18 cellular contexts compared by ENCODE assay signal in genomic region chr2:112835553-112836535, GRCh38. TPM values are rescaled to one million over a fixed set of nuclear protein-coding genes. Genes with fewer than 3 reads are reported as not detected.
DNase-seq lines count a peak whose midpoint lies in the region; ATAC-seq, FAIRE-seq and TF ChIP-seq lines count a peak whose summit lies in the region.
"Had no signal": no experiment of that assay in that cellular context is flagged by ENCODE, and none has a peak within 500 bp of the region (broad histone marks: within the 10 kb centered on the region; RNA-seq: fewer than 3 reads in every experiment).

No MANE protein-coding gene starts in this region.

- H3K9ac ChIP-seq in smooth muscle cell (ENCODE audit: low read depth): no peak overlapping the region

- H3K36me3 ChIP-seq in SJSA1 (no peaks in the 10 kb centered on the region), smooth muscle cell (ENCODE audit: low read depth) (no peaks in the 10 kb centered on the region)

- no peak for DNase-seq in GM12891 (ENCODE audit: insufficient read length, low spot score)
- DNase-seq in SJSA1 (ENCODE audit: low read depth in 1 of 2, low spot score in 2 of 2): peak in 1 of 2 experiments; percentile 5
- peak; percentile 34 for DNase-seq in fibroblast of mammary gland (ENCODE audit: low read depth)
- no peak for DNase-seq in smooth muscle cell (lab: John Stamatoyannopoulos, UW; ENCODE audit: unreplicated experiment)
- no peak for DNase-seq in stimulated activated CD4-positive, alpha-beta T cell treated with anti-CD3 and anti-CD28 coated beads, Interleukin-2, amount 100 ng/mL, for 48 hours
- no peak for DNase-seq in KG1 (lab: John Stamatoyannopoulos, UW)
- DNase-seq: activated CD8-positive, alpha-beta T cell treated with anti-CD3 and anti-CD28 coated beads, Interleukin-2, amount 10 ng/mL, durations not matched to agents 7 days and 5 days; central memory CD4-positive, alpha-beta T cell; effector memory CD8-positive, alpha-beta T cell; H9; left lung; psoas muscle; stimulated activated CD4-positive, alpha-beta T cell treated with anti-CD3 and anti-CD28 coated beads, Interleukin-12 subunit alpha, Interleukin-12 subunit beta, amount 100 ng/mL, for 4 hours; stimulated activated naive CD8-positive, alpha-beta T cell treated with anti-CD3 and anti-CD28 coated beads, Interleukin-15, Interleukin-2, amounts not matched to agents 100 U/mL and 50 U/mL, for 24 hours had no signal

- TF ChIP-seq CTCF in fibroblast of mammary gland (conservative IDR thresholded peaks at IDR 0.05; ENCODE audit: control insufficient read depth, insufficient read depth, low read depth, low read length) (no peak), smooth muscle cell (IDR thresholded peaks at IDR 0.05; ENCODE audit: borderline replicate concordance, insufficient read depth, poor library complexity, severe bottlenecking) (no peak)

- H3F3A ChIP-seq in smooth muscle cell (ENCODE audit: low read depth): no peaks in the 10 kb centered on the region

- no peaks in the 10 kb centered on the region for H3K9me3 ChIP-seq in SJSA1 (replicated peaks)
- no peaks in the 10 kb centered on the region for H3K9me3 ChIP-seq in smooth muscle cell (replicated peaks; ENCODE audit: low read depth)
- H3K9me3 ChIP-seq: left lung, psoas muscle had no signal

- no peak for TF ChIP-seq POLR2A in GM12891 (IDR thresholded peaks at IDR 0.05; ENCODE audit: low read depth, low read length)

- H3K27me3 ChIP-seq in SJSA1 (replicated peaks): no peaks in the 10 kb centered on the region
- H3K27me3 ChIP-seq in smooth muscle cell (ENCODE audit: low read depth): no peaks in the 10 kb centered on the region
- H3K27me3 ChIP-seq: left lung had no signal

- H4K20me1 ChIP-seq in smooth muscle cell (ENCODE audit: low read depth): no peaks in the 10 kb centered on the region

- H3K4me1 ChIP-seq in SJSA1 (replicated peaks): peaks cover 19% of the 10 kb centered on the region
- H3K4me1 ChIP-seq in smooth muscle cell (ENCODE audit: low read depth): no peaks in the 10 kb centered on the region

- no peak for FAIRE-seq in GM12891 (lab: Jason Lieb, UNC)
- FAIRE-seq: frontal cortex, GM12892 had no signal

- no peaks in the 10 kb centered on the region for H3K79me2 ChIP-seq in smooth muscle cell (ENCODE audit: low read depth)

- WGBS in smooth muscle cell (ENCODE audit: low lambda C conversion rate): 82% methylated on average over 6 of the region's 6 CpGs

- ATAC-seq in HG03135 (IDR thresholded peaks at IDR 0.05; ENCODE audit: unreplicated experiment): no peak
- ATAC-seq in HG03520 (IDR thresholded peaks at IDR 0.05; ENCODE audit: unreplicated experiment): no peak
- ATAC-seq: activated CD8-positive, alpha-beta T cell treated with anti-CD3 and anti-CD28 coated beads, Interleukin-2, amount 10 ng/mL, durations not matched to agents 7 days and 5 days; effector memory CD8-positive, alpha-beta T cell; psoas muscle; stimulated activated naive CD8-positive, alpha-beta T cell treated with anti-CD3 and anti-CD28 coated beads, Interleukin-15, Interleukin-2, amounts not matched to agents 100 U/mL and 50 U/mL, for 24 hours had no signal

- H3K27ac ChIP-seq in SJSA1: peak overlapping the region; percentile 82
- H3K27ac ChIP-seq in smooth muscle cell (ENCODE audit: low read depth): no peak overlapping the region
- H3K27ac ChIP-seq: psoas muscle had no signal

- H2AFZ ChIP-seq in smooth muscle cell (ENCODE audit: low read depth): no peak overlapping the region

- H3K4me2 ChIP-seq in smooth muscle cell: peak overlapping the region; percentile 3

- peak overlapping the region; percentile 12 for H3K4me3 ChIP-seq in SJSA1
- no peak overlapping the region for H3K4me3 ChIP-seq in fibroblast of mammary gland (ENCODE audit: control insufficient read depth, low read depth, low read length)
- H3K4me3 ChIP-seq in smooth muscle cell: no peak overlapping the region
- H3K4me3 ChIP-seq: psoas muscle had no signal

TF ChIP-seq in GM12891, 5 proteins besides CTCF, POLR2A, EP300 and RAD21:
- TF ChIP-seq SPI1 (IDR thresholded peaks at IDR 0.05; ENCODE audit: low read depth, low read length): peak; percentile 16; the same call in 1 of the 2 replicates
- no peak for TF ChIP-seq POU2F2 (IDR thresholded peaks at IDR 0.05; ENCODE audit: low read depth, low read length)

RNA-seq across cellular contexts. Expression of gene IL1B, which starts 0.7 kb away (rescaled TPM):
- polyA plus RNA-seq in GM12891 (2012; ENCODE audit: low read depth, missing spikeins): 0.22 TPM
- 4.2 and 4.3 TPM in 2 replicates for total RNA-seq in SJSA1 (2014; rRNA removed; shearing (Covaris generic))
- total RNA-seq in smooth muscle cell: not detected in 2 replicates
- polyA plus RNA-seq in smooth muscle cell: not detected in 2 replicates
- total RNA-seq: activated CD8-positive, alpha-beta T cell treated with anti-CD3 and anti-CD28 coated beads, Interleukin-2, amount 10 ng/mL, durations not matched to agents 7 days and 5 days; H9 had no signal

RNA-seq across cellular contexts. Expression of gene IL1A, which starts 51.6 kb away (rescaled TPM):
- polyA plus RNA-seq in GM12891 (2012; ENCODE audit: low read depth, missing spikeins): 1.1 TPM
- total RNA-seq in SJSA1 (2014; rRNA removed; shearing (Covaris generic)): 0.16 and 1.5 TPM in 2 replicates
- 3.4 and 6.4 TPM in 2 replicates for total RNA-seq in smooth muscle cell
- polyA plus RNA-seq in smooth muscle cell: 1.4 and 5.1 TPM in 2 replicates
- total RNA-seq: activated CD8-positive, alpha-beta T cell treated with anti-CD3 and anti-CD28 coated beads, Interleukin-2, amount 10 ng/mL, durations not matched to agents 7 days and 5 days had no signal
